Comparison of ENCODE assay signal across 21 cellular contexts in the genomic region with DNA sequence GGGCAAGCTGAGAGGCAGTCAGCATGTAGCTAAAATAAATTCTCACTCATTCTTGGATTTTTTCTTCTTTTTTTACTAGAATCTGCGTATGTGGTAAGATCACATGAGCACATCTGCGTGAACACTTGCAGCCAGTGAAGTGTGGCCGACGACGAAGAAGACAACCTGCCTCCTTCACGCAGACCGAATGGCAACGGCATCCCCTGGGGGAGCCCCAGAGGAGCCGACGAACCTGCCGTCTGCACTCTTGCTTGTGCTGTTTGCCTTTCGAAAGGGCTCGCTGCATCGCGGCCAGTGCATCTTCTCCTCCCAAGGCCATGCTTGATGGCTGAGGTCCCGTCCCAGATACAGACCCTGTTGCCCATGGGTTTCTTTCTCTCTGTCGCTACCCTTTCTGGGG.
DNase-seq lines count a peak whose midpoint lies in the region; ATAC-seq and TF ChIP-seq lines count a peak whose summit lies in the region.
"Had no signal": no experiment of that assay in that cellular context is flagged by ENCODE, and none has a peak within 500 bp of the region (broad histone marks: within the 10 kb centered on the region; RNA-seq: fewer than 3 reads in every experiment).

No MANE protein-coding gene starts in this region.

- H3K4me3 ChIP-seq in OCI-LY1 (ENCODE audit: low read depth, low read length, poor library complexity, severe bottlenecking) (peak overlapping the region; percentile 8), SJCRH30 (no peak overlapping the region)
- H3K4me3 ChIP-seq: A549, neural progenitor cell had no signal

- H4K20me1 ChIP-seq in OCI-LY1 (ENCODE audit: insufficient read depth, low read length), result no peaks in the 10 kb centered on the region

- H3K9me2 ChIP-seq in OCI-LY1 (ENCODE audit: low read depth, low read length), result no peaks in the 10 kb centered on the region

- H3K36me3 ChIP-seq in OCI-LY1 (ENCODE audit: insufficient read depth, low read length) (no peaks in the 10 kb centered on the region), SJCRH30 (no peaks in the 10 kb centered on the region)
- H3K36me3 ChIP-seq: neural progenitor cell had no signal

- H3K9ac ChIP-seq in OCI-LY1 (ENCODE audit: low read length), result no peak overlapping the region
- H3K9ac ChIP-seq: neural progenitor cell had no signal

- no peak for TF ChIP-seq CTCF in OCI-LY1 (IDR thresholded peaks at IDR 0.05; ENCODE audit: low read length)

- H3K27me3 ChIP-seq in OCI-LY1 (ENCODE audit: insufficient read depth, low read length) (no peaks in the 10 kb centered on the region), SJCRH30 (no peaks in the 10 kb centered on the region)
- H3K27me3 ChIP-seq: neural progenitor cell had no signal

- H3K79me2 ChIP-seq in OCI-LY1 (ENCODE audit: insufficient read depth, low read length), result no peaks in the 10 kb centered on the region

- ATAC-seq in GM19455 (IDR thresholded peaks at IDR 0.05; ENCODE audit: unreplicated experiment), result peak; percentile 71
- peak; percentile 79 for ATAC-seq in HG02852 (IDR thresholded peaks at IDR 0.05; ENCODE audit: unreplicated experiment)
- ATAC-seq in HG03378 (IDR thresholded peaks at IDR 0.05; ENCODE audit: unreplicated experiment), result no peak
- ATAC-seq: A549 had no signal

- H3K27ac ChIP-seq in OCI-LY1 (ENCODE audit: low read depth, low read length, poor library complexity, severe bottlenecking) (no peak overlapping the region), SJCRH30 (no peak overlapping the region)
- H3K27ac ChIP-seq: A549, neural progenitor cell, RWPE1 had no signal

- peak overlapping the region; percentile 20 for H3K4me2 ChIP-seq in OCI-LY1 (ENCODE audit: low read length)
- H3K4me2 ChIP-seq: A549, neural progenitor cell had no signal

- no peak overlapping the region for H2AFZ ChIP-seq in OCI-LY1 (ENCODE audit: low read length)
- H2AFZ ChIP-seq: neural progenitor cell had no signal

- no peaks in the 10 kb centered on the region for H3K9me3 ChIP-seq in OCI-LY1 (ENCODE audit: low read length)
- H3K9me3 ChIP-seq in SJCRH30 (replicated peaks), result no peaks in the 10 kb centered on the region
- H3K9me3 ChIP-seq: A549 had no signal

- no peaks in the 10 kb centered on the region for H3F3A ChIP-seq in OCI-LY1 (ENCODE audit: insufficient read depth, low read length)

- DNase-seq in G401 (ENCODE audit: low spot score) (peak; percentile 43), SJCRH30 (no peak), NCI-H1105 treated with DMSO at 0.1 percent for 48 hours (lab: John Stamatoyannopoulos, UW) (no peak), HT-29 (ENCODE audit: low spot score) (no peak)
- DNase-seq: activated effector memory CD4-positive, alpha-beta T cell treated with Interleukin-2 at 50 U/mL for 16 hours; amygdala; CD4-positive, CD25-positive, alpha-beta regulatory T cell; endodermal cell; hippocampal formation; NCI-H1436; NCI-H2227 treated with DMSO at 0.1 percent for 48 hours; NK-92 treated with Interleukin-12 subunit alpha and Interleukin-12 subunit beta, amount 100 ng/mL, for 24 hours; stimulated activated CD4-positive, alpha-beta T cell treated with anti-CD3 and anti-CD28 coated beads, Interleukin-12 subunit alpha, Interleukin-12 subunit beta, amount 100 ng/mL, for 4 hours; stimulated activated naive CD4-positive, alpha-beta T cell treated with Interleukin-2 at 50 U/mL for 16 hours had no signal

- H3K4me1 ChIP-seq in OCI-LY1 (ENCODE audit: insufficient read depth, low read length, severe bottlenecking) (peaks cover 9% of the 10 kb centered on the region), SJCRH30 (no peaks in the 10 kb centered on the region)
- H3K4me1 ChIP-seq: A549 had no signal

- in situ Hi-C loops in G401 (cut with HindIII; ENCODE audit: low sequenced_read_pairs), result no loop called here
